Comparison of ENCODE assay signal across 8 cellular contexts in genomic region chr2:85611705-85612587, GRCh38. TPM values are rescaled to one million over a fixed set of nuclear protein-coding genes. Genes with fewer than 3 reads are reported as not detected.
DNase-seq lines count a peak whose midpoint lies in the region; ATAC-seq, FAIRE-seq and TF ChIP-seq lines count a peak whose summit lies in the region.

TSS of gene C2orf68 (minus strand) at chr2:85612066. CDS start at chr2:85611984, 82 bp downstream.

- H3K4me1 ChIP-seq in adrenal gland (replicated peaks in 1 of 2) (peaks cover 7 to 9% of the 10 kb centered on the region in 2 donors), upper lobe of right lung (peaks cover 20% of the 10 kb centered on the region)

- H3K4me1 Mint-ChIP-seq in T-helper 1 cell treated with Interleukin-12 subunit alpha and Interleukin-12 subunit beta and Interleukin-4 antibody, amounts not matched to agents 30 μg/mL and 1 μg/mL, for 36 hours (ENCODE audit: low read depth): peaks cover 24% of the 10 kb centered on the region
- peaks cover 7% of the 10 kb centered on the region for H3K4me1 Mint-ChIP-seq in progenitor cell of endocrine pancreas (ENCODE audit: low read depth)

- H3K27ac ChIP-seq in adrenal gland (peak within 1 kb of the TSS; percentile 53 to 91 (median 76)), upper lobe of right lung (peak within 1 kb of the TSS; percentile 86)

- peak within 1 kb of the TSS; percentile 100 for H3K4me3 Mint-ChIP-seq in T-helper 1 cell treated with Interleukin-12 subunit alpha and Interleukin-12 subunit beta and Interleukin-4 antibody, amounts not matched to agents 30 μg/mL and 1 μg/mL, for 36 hours
- H3K4me3 Mint-ChIP-seq in progenitor cell of endocrine pancreas (ENCODE audit: low read depth): peak within 1 kb of the TSS; percentile 94

- ATAC-seq in HG02642 (IDR thresholded peaks at IDR 0.05; ENCODE audit: poor library complexity, unreplicated experiment) (peak; percentile 78), left cardiac atrium (peak; percentile 86 to 88), upper lobe of right lung (peak; percentile 86)

- peaks cover 16% of the 10 kb centered on the region for H3K36me3 Mint-ChIP-seq in T-helper 1 cell treated with Interleukin-12 subunit alpha and Interleukin-12 subunit beta and Interleukin-4 antibody, amounts not matched to agents 30 μg/mL and 1 μg/mL, for 36 hours (ENCODE audit: low read depth)
- H3K36me3 Mint-ChIP-seq in progenitor cell of endocrine pancreas (ENCODE audit: insufficient read depth): peaks cover 9% of the 10 kb centered on the region

- no peaks in the 10 kb centered on the region for H3K9me3 Mint-ChIP-seq in T-helper 1 cell treated with Interleukin-12 subunit alpha and Interleukin-12 subunit beta and Interleukin-4 antibody, amounts not matched to agents 30 μg/mL and 1 μg/mL, for 36 hours
- no peaks in the 10 kb centered on the region for H3K9me3 Mint-ChIP-seq in progenitor cell of endocrine pancreas (ENCODE audit: low read depth)

- no peaks in the 10 kb centered on the region for H3K27me3 ChIP-seq in adrenal gland
- no peaks in the 10 kb centered on the region for H3K27me3 ChIP-seq in upper lobe of right lung

- intact Hi-C loops in adrenal gland (cut with DNase I): no loop called here
- intact Hi-C loops in left cardiac atrium (cut with DNase I): no loop called here
- intact Hi-C loops in upper lobe of right lung (cut with DNase I): no loop called here

- peak; percentile 78 for FAIRE-seq in GM12892 (lab: Jason Lieb, UNC)

- no peaks in the 10 kb centered on the region for H3K9me3 ChIP-seq in adrenal gland (replicated peaks in 1 of 3)
- no peaks in the 10 kb centered on the region for H3K9me3 ChIP-seq in upper lobe of right lung

- H3K27ac Mint-ChIP-seq in T-helper 1 cell treated with Interleukin-12 subunit alpha and Interleukin-12 subunit beta and Interleukin-4 antibody, amounts not matched to agents 30 μg/mL and 1 μg/mL, for 36 hours: peak within 1 kb of the TSS; percentile 96
- H3K27ac Mint-ChIP-seq in progenitor cell of endocrine pancreas: peak within 1 kb of the TSS; percentile 96

- H3K27me3 Mint-ChIP-seq in T-helper 1 cell treated with Interleukin-12 subunit alpha and Interleukin-12 subunit beta and Interleukin-4 antibody, amounts not matched to agents 30 μg/mL and 1 μg/mL, for 36 hours (ENCODE audit: low read depth): no peaks in the 10 kb centered on the region
- H3K27me3 Mint-ChIP-seq in progenitor cell of endocrine pancreas: no peaks in the 10 kb centered on the region

- H3K36me3 ChIP-seq in adrenal gland (replicated peaks in 1 of 2): peaks cover 0 to 20% of the 10 kb centered on the region in 2 donors
- H3K36me3 ChIP-seq in upper lobe of right lung: peaks cover 13% of the 10 kb centered on the region

- peak in 1 of 6 experiments; percentile 6 for TF ChIP-seq CTCF in adrenal gland (IDR thresholded peaks at IDR 0.05)
- no peak for TF ChIP-seq CTCF in progenitor cell of endocrine pancreas (IDR thresholded peaks at IDR 0.05; ENCODE audit: unreplicated experiment)
- no peak for TF ChIP-seq CTCF in upper lobe of right lung (IDR thresholded peaks at IDR 0.05)

- 8 to 27% (median 17%) methylated on average over 30 to 73 of the region's 73 CpGs for WGBS in adrenal gland, 4 donors

- TF ChIP-seq POLR2A in GM12892 (IDR thresholded peaks at IDR 0.05; ENCODE audit: low read depth, low read length) (peak; percentile 84), adrenal gland (IDR thresholded peaks at IDR 0.05) (peak in 1 of 2 donors; percentile 54)

- H3K4me3 ChIP-seq in adrenal gland (peak within 1 kb of the TSS in 3 of 4 donors; percentile 54 to 85 (median 62)), upper lobe of right lung (peak within 1 kb of the TSS; percentile 97)

- DNase-seq in GM12892 (ENCODE audit: insufficient read length): peak; percentile 96
- DNase-seq in NCI-H1105 treated with DMSO at 0.1 percent for 48 hours (lab: John Stamatoyannopoulos, UW): peak; percentile 84
- DNase-seq in adrenal gland: peak; percentile 88 to 93 (median 90)
- DNase-seq in left cardiac atrium: peak; percentile 94
- DNase-seq in progenitor cell of endocrine pancreas (ENCODE audit: low spot score, unreplicated experiment): peak; percentile 71
- DNase-seq in upper lobe of right lung: peak; percentile 96

RNA-seq across cellular contexts. Expression of gene C2orf68, which starts in this region (rescaled TPM):
- polyA plus RNA-seq in GM12892 (2012; ENCODE audit: missing spikeins): 18.2 TPM
- total RNA-seq in adrenal gland (10 to 100 TPM; 11.7 to 40.4 (median 21.8) TPM), left cardiac atrium (10 to 100 TPM; 21.3 to 22.4 TPM), progenitor cell of endocrine pancreas (67.1 and 71.0 TPM in 2 replicates), upper lobe of right lung (37.9 TPM)
- polyA plus RNA-seq in adrenal gland: 10 to 100 TPM; 24.2 to 48.9 (median 29.0) TPM

Comparison
In these comparisons a context has a peak if more than half of its experiments do, and no peak if none do; other contexts are left out.
1. Peak in every context shown above with its lines: DNase-seq, ATAC-seq, H3K4me3 ChIP-seq and H3K27ac ChIP-seq.